ENCODE assay signal across 18 cellular contexts in genomic region chr17:4006745-4007211, GRCh38. TPM values are rescaled to one million over a fixed set of nuclear protein-coding genes. Genes with fewer than 3 reads are reported as not detected.
DNase-seq lines count a peak whose midpoint lies in the region; ATAC-seq and TF ChIP-seq lines count a peak whose summit lies in the region.
"Had no signal": no experiment of that assay in that cellular context is flagged by ENCODE, and none has a peak within 500 bp of the region (broad histone marks: within the 10 kb centered on the region; RNA-seq: fewer than 3 reads in every experiment).

No MANE protein-coding gene starts in this region.

- TF ChIP-seq EP300 in gastroesophageal sphincter (IDR thresholded peaks at IDR 0.05): no peak

- no peak overlapping the region for H2AFZ ChIP-seq in osteoblast (ENCODE audit: low read length)

- peak overlapping the region; percentile 7 for H3K27ac Mint-ChIP-seq in Caco-2 (ENCODE audit: unreplicated experiment)
- H3K27ac Mint-ChIP-seq: activated T-helper 2 cell treated with anti-CD3 and anti-CD28 coated beads, Interferon-gamma antibody, Interleukin-2, Interleukin-4, amounts not matched to agents 10 μg/mL and 5 μg/mL and 100 μg/mL, durations not matched to agents 14 hours and 24 hours and 36 hours had no signal

- H3K27ac ChIP-seq in gastroesophageal sphincter (peak overlapping the region in 3 of 4 donors; percentile 48 to 79 (median 79)), osteoblast (ENCODE audit: low read depth, low read length) (no peak overlapping the region)
- H3K27ac ChIP-seq: WERI-Rb-1 had no signal

- H4K20me1 ChIP-seq in osteoblast (ENCODE audit: insufficient read depth, low read length): no peaks in the 10 kb centered on the region

- no peaks in the 10 kb centered on the region for H3K79me2 ChIP-seq in osteoblast (ENCODE audit: insufficient read depth, low read length)

- H3K4me2 ChIP-seq in osteoblast (ENCODE audit: insufficient read depth, low read length): no peak overlapping the region

- ATAC-seq in gastroesophageal sphincter (no peak), HG02623 (IDR thresholded peaks at IDR 0.05; ENCODE audit: unreplicated experiment) (no peak), GM19023 (IDR thresholded peaks at IDR 0.05; ENCODE audit: unreplicated experiment) (no peak), GM19324 (IDR thresholded peaks at IDR 0.05; ENCODE audit: low FRiP score, unreplicated experiment) (no peak)
- ATAC-seq: left lobe of liver had no signal

- no peaks in the 10 kb centered on the region for H3K27me3 ChIP-seq in Caco-2 (replicated peaks; ENCODE audit: control insufficient read depth, insufficient read depth, low read length)
- no peaks in the 10 kb centered on the region for H3K27me3 ChIP-seq in gastroesophageal sphincter
- no peaks in the 10 kb centered on the region for H3K27me3 ChIP-seq in osteoblast (ENCODE audit: insufficient read depth, low read length)

- H3K4me1 Mint-ChIP-seq in Caco-2 (ENCODE audit: low read depth, unreplicated experiment): no peaks in the 10 kb centered on the region

- H3K36me3 ChIP-seq in Caco-2 (ENCODE audit: control insufficient read depth, insufficient read depth, low read length): no peaks in the 10 kb centered on the region
- H3K36me3 ChIP-seq in gastroesophageal sphincter: peaks cover 0 to 66% of the 10 kb centered on the region in 2 donors
- H3K36me3 ChIP-seq in osteoblast (ENCODE audit: insufficient read depth, low read length): peaks cover 33% of the 10 kb centered on the region

- in situ Hi-C loops in KBM-7 (cut with MboI; ENCODE audit: low pct_unique_long_range_greater_than_20kb, low sequenced_read_pairs): no loop called here

- TF ChIP-seq CTCF in Caco-2 (IDR thresholded peaks at IDR 0.05; ENCODE audit: insufficient read depth in 1 of 2, low read depth in 1 of 2, low read length in 1 of 2, severe bottlenecking in 1 of 2, unreplicated experiment in 1 of 2) (no peak), gastroesophageal sphincter (IDR thresholded peaks at IDR 0.05) (no peak), osteoblast (IDR thresholded peaks at IDR 0.05; ENCODE audit: extremely low read depth, low read depth, low read length) (no peak)

- 46 to 53% methylated on average over 2 to 4 of the region's 8 CpGs for WGBS in gastroesophageal sphincter (ENCODE audit: low coverage in 1 of 2), 2 donors

- DNase-seq in Caco-2 (no peak), KBM-7 (peak; percentile 51), osteoblast (ENCODE audit: insufficient read length, low spot score, missing footprints) (peak; percentile 74), glomerular visceral epithelial cell (ENCODE audit: extremely low spot score) (no peak)
- DNase-seq: activated CD8-positive, alpha-beta memory T cell treated with anti-CD3 and anti-CD28 coated beads for 24 hours; caudate nucleus; DMS 273 treated with DMSO at 0.1 percent for 48 hours; effector CD4-positive, alpha-beta T cell; naive B cell; NCI-H1105; stimulated activated CD4-positive, alpha-beta T cell treated with anti-CD3 and anti-CD28 coated beads, Interleukin-15, amount 100 ng/mL, for 24 hours; WERI-Rb-1 had no signal

- CTCF ChIA-PET in Caco-2 (lab: Charles Lee): no interaction called here

- H3K4me1 ChIP-seq in Caco-2 (peaks cover 12% of the 10 kb centered on the region), gastroesophageal sphincter (peaks cover 0 to 51% (median 10%) of the 10 kb centered on the region in 3 donors), osteoblast (ENCODE audit: insufficient read depth, low read length) (peaks cover 9% of the 10 kb centered on the region)

- intact Hi-C loops in Caco-2 (cut with micrococcal nuclease; ENCODE audit: unreplicated experiment): no loop called here

- H3K27me3 Mint-ChIP-seq in Caco-2 (ENCODE audit: insufficient read depth, unreplicated experiment): no peaks in the 10 kb centered on the region
- H3K27me3 Mint-ChIP-seq: naive B cell had no signal

- no peak overlapping the region for H3K4me3 ChIP-seq in Caco-2 (ENCODE audit: low read depth, low read length)
- no peak overlapping the region for H3K4me3 ChIP-seq in gastroesophageal sphincter
- H3K4me3 ChIP-seq in osteoblast (ENCODE audit: insufficient read depth, low read length): no peak overlapping the region

- peaks cover 17% of the 10 kb centered on the region for H3K36me3 Mint-ChIP-seq in Caco-2 (ENCODE audit: insufficient read depth, unreplicated experiment)

- BruUV-seq in Caco-2 (replicated peaks; lab: Mats Ljungman, UMichigan): no TSS peak

- no peaks in the 10 kb centered on the region for H3K9me3 Mint-ChIP-seq in Caco-2 (ENCODE audit: unreplicated experiment)
- H3K9me3 Mint-ChIP-seq: activated T-helper 2 cell treated with anti-CD3 and anti-CD28 coated beads, Interferon-gamma antibody, Interleukin-2, Interleukin-4, amounts not matched to agents 10 μg/mL and 5 μg/mL and 100 μg/mL, durations not matched to agents 14 hours and 24 hours and 36 hours; naive B cell had no signal

- H3K9me3 ChIP-seq in Caco-2 (no peaks in the 10 kb centered on the region), gastroesophageal sphincter (no peaks in the 10 kb centered on the region), osteoblast (ENCODE audit: low read depth, low read length) (no peaks in the 10 kb centered on the region)

- TF ChIP-seq POLR2A in gastroesophageal sphincter (IDR thresholded peaks at IDR 0.05): no peak

- POLR2A ChIA-PET in Caco-2 (lab: Charles Lee): no interaction called here

- H3K4me3 Mint-ChIP-seq in Caco-2 (ENCODE audit: unreplicated experiment): no peak overlapping the region

RNA-seq across cellular contexts. Expression of gene ATP2A3, which starts 42.5 kb away (rescaled TPM):
- total RNA-seq in Caco-2 (2022) (8.0 and 8.2 TPM in 2 replicates), gastroesophageal sphincter (10 to 100 TPM in 3 of 4 donors, 1 to 10 TPM in 1; 5.9 to 35.9 (median 18.1) TPM), osteoblast (1.4 and 1.8 TPM in 2 replicates)

Comparison
In these comparisons a context has a peak if more than half of its experiments do, and no peak if none do; other contexts are left out.
1. DNase-seq: peak in KBM-7 (single experiment) and osteoblast (single experiment); none in Caco-2 (0 of 2) and glomerular visceral epithelial cell (single experiment).